9 cellular contexts compared by ENCODE assay signal in the genomic region with DNA sequence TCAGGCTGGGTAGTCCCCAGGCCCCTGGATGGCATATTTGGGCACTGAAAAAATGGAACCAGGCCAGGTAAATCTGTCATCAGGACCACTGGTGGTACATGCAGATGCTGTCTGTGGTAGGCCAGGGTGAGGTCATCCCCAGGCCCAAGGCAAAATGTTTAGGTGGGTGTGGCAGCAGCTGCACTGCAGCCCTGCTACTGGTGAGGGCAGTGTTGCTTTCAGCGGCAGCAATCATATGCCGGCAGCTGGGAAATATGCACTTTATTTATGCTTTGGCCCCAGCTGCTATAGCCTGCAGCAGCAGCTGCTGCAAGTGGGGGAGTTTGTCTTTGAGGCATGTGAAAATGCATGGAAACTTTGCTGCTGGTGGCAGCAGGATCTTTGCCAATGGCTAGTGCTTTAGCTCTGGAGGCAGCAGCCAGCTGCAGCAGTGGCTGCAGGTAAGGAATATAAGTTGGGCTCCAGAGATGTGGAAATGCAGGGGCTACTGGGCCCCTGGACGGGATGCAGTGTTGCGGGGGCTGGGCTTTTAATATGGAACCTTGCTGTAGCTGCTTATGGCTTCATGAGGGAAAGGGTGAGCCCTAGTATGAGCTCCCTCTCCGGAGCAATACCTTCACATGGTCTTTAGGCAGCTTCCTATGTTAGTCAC.
DNase-seq lines count a peak whose midpoint lies in the region; ATAC-seq, FAIRE-seq and TF ChIP-seq lines count a peak whose summit lies in the region.
"Had no signal": no experiment of that assay in that cellular context is flagged by ENCODE, and none has a peak within 500 bp of the region (broad histone marks: within the 10 kb centered on the region; RNA-seq: fewer than 3 reads in every experiment).

No MANE protein-coding gene starts in this region.

- no peaks in the 10 kb centered on the region for H3K36me3 Mint-ChIP-seq in neural progenitor cell

- no peaks in the 10 kb centered on the region for H4K20me1 ChIP-seq in neural progenitor cell (ENCODE audit: low read depth)

- H3K4me1 Mint-ChIP-seq in neural progenitor cell, result peaks cover 32% of the 10 kb centered on the region

- H2AFZ ChIP-seq in neural progenitor cell (replicated peaks), result peak overlapping the region; percentile 70

- in situ Hi-C loops in astrocyte of the cerebellum (cut with HindIII; ENCODE audit: low sequenced_read_pairs), result no loop called here

- no peak overlapping the region for H3K9ac ChIP-seq in neural progenitor cell

- no peak overlapping the region for H3K27ac Mint-ChIP-seq in neural progenitor cell

- TF ChIP-seq CTCF in A673 (conservative IDR thresholded peaks at IDR 0.05; ENCODE audit: low read depth, low read length) (peak; percentile 42; the same call in 1 of the 2 replicates), astrocyte of the cerebellum (IDR thresholded peaks at IDR 0.05; ENCODE audit: low read depth, low read length, missing control alignments) (peak; percentile 63), neural progenitor cell (IDR thresholded peaks at IDR 0.05) (peak; percentile 69)

- H3K27me3 Mint-ChIP-seq in neural progenitor cell (ENCODE audit: insufficient read depth, low read depth), result peaks cover 4% of the 10 kb centered on the region

- peaks cover 7% of the 10 kb centered on the region for H3K9me3 Mint-ChIP-seq in neural progenitor cell

- no peaks in the 10 kb centered on the region for H3K27me3 ChIP-seq in A673 (replicated peaks; ENCODE audit: insufficient read depth, low read depth, low read length, poor library complexity)
- no peaks in the 10 kb centered on the region for H3K27me3 ChIP-seq in neural progenitor cell

- DNase-seq in A673 (ENCODE audit: low spot score) (no peak), GM12892 (ENCODE audit: insufficient read length) (no peak), NCI-H146 treated with DMSO at 0.1 percent for 48 hours (lab: John Stamatoyannopoulos, UW; ENCODE audit: unreplicated experiment) (peak; percentile 70), astrocyte of the cerebellum (ENCODE audit: low read depth) (no peak), neural progenitor cell (ENCODE audit: low spot score) (peak; percentile 59), medulla oblongata (ENCODE audit: extremely low spot score) (no peak)
- DNase-seq in activated CD4-positive, CD25-positive, alpha-beta regulatory T cell (lab: John Stamatoyannopoulos, UW), result no peak

- TF ChIP-seq POLR2A in GM12892 (IDR thresholded peaks at IDR 0.05; ENCODE audit: low read depth, low read length), result no peak

- H3F3A ChIP-seq in neural progenitor cell (ENCODE audit: low read depth), result no peaks in the 10 kb centered on the region

- peak; percentile 100 for FAIRE-seq in GM12892 (lab: Jason Lieb, UNC)

- CTCF ChIA-PET in A673 (lab: Charles Lee), result no interaction called here

- H3K4me3 Mint-ChIP-seq in neural progenitor cell, result no peak overlapping the region

- H3K27ac ChIP-seq in A673 (ENCODE audit: low read depth, low read length, poor library complexity, severe bottlenecking), result no peak overlapping the region
- no peak overlapping the region for H3K27ac ChIP-seq in neural progenitor cell

- BruUV-seq in A673 (replicated peaks; lab: Mats Ljungman, UMichigan), result no TSS peak

- intact Hi-C loops in A673 (cut with micrococcal nuclease; ENCODE audit: unreplicated experiment), result no loop called here

- H3K36me3 ChIP-seq in A673 (ENCODE audit: insufficient read depth, low read length, poor library complexity, severe bottlenecking), result no peaks in the 10 kb centered on the region
- H3K36me3 ChIP-seq in neural progenitor cell, result no peaks in the 10 kb centered on the region

- H3K4me3 ChIP-seq in A673 (ENCODE audit: low read depth, low read length, poor library complexity, severe bottlenecking), result no peak overlapping the region
- no peak overlapping the region for H3K4me3 ChIP-seq in astrocyte of the cerebellum (ENCODE audit: low read depth, low read length)
- no peak overlapping the region for H3K4me3 ChIP-seq in neural progenitor cell

- POLR2A ChIA-PET in A673 (lab: Charles Lee; ENCODE audit: low non-redundant PET), result no interaction called here

- H3K4me2 ChIP-seq in neural progenitor cell, result peak overlapping the region; percentile 25

- no peaks in the 10 kb centered on the region for H3K79me2 ChIP-seq in neural progenitor cell (ENCODE audit: low read depth)

- peak; percentile 70 for ATAC-seq in HG02623 (IDR thresholded peaks at IDR 0.05; ENCODE audit: unreplicated experiment)
- ATAC-seq: HCT116 had no signal

- H3K4me1 ChIP-seq in A673 (ENCODE audit: insufficient read depth, low read length, poor library complexity, severe bottlenecking), result no peaks in the 10 kb centered on the region
- H3K4me1 ChIP-seq in neural progenitor cell, result peaks cover 18% of the 10 kb centered on the region

- H3K9me3 ChIP-seq in A673 (ENCODE audit: low read depth, low read length, poor library complexity, severe bottlenecking), result no peaks in the 10 kb centered on the region
- H3K9me3 ChIP-seq in neural progenitor cell (ENCODE audit: low read depth), result no peaks in the 10 kb centered on the region

Comparison
In these comparisons a context has a peak if more than half of its experiments do, and no peak if none do; other contexts are left out.
1. DNase-seq: peak in NCI-H146 treated with DMSO at 0.1 percent for 48 hours (single experiment) and neural progenitor cell (single experiment); none in A673 (single experiment), GM12892 (single experiment), astrocyte of the cerebellum (single experiment), medulla oblongata (single experiment) and activated CD4-positive, CD25-positive, alpha-beta regulatory T cell (0 of 4).
2. Peak in every context shown above with its lines, with median percentiles within 50 percentile points of each other: CTCF ChIP-seq.